In genomic region chr4:8176547-8177399, GRCh38 we compare ENCODE assay signal across 8 cellular contexts. TPM values are rescaled to one million over a fixed set of nuclear protein-coding genes. Genes with fewer than 3 reads are reported as not detected.
DNase-seq lines count a peak whose midpoint lies in the region; ATAC-seq, FAIRE-seq and TF ChIP-seq lines count a peak whose summit lies in the region.

No MANE protein-coding gene starts in this region.

- peak; percentile 54 for ATAC-seq in HG02870 (IDR thresholded peaks at IDR 0.05; ENCODE audit: unreplicated experiment)
- ATAC-seq in pancreas: peak; percentile 78 to 94 (median 88)
- ATAC-seq in GM18520 (IDR thresholded peaks at IDR 0.05; ENCODE audit: unreplicated experiment): no peak

- no peak overlapping the region for H3K27ac ChIP-seq in pancreas

- H3K36me3 Mint-ChIP-seq in activated CD4-positive, alpha-beta memory T cell treated with anti-CD3 and anti-CD28 coated beads for 36 hours: no peaks in the 10 kb centered on the region

- peaks cover 5% of the 10 kb centered on the region for H3K4me1 Mint-ChIP-seq in activated CD4-positive, alpha-beta memory T cell treated with anti-CD3 and anti-CD28 coated beads for 36 hours (ENCODE audit: low read depth)

- no peak for DNase-seq in BJ (ENCODE audit: low read depth)
- peak; percentile 81 for DNase-seq in GM13977 (ENCODE audit: low spot score)
- DNase-seq in NCI-H2081 treated with DMSO at 0.1 percent for 48 hours (lab: John Stamatoyannopoulos, UW): peak; percentile 44
- DNase-seq in activated CD4-positive, alpha-beta memory T cell treated with anti-CD3 and anti-CD28 coated beads for 36 hours: peak; percentile 64
- DNase-seq in fibroblast of pulmonary artery (ENCODE audit: low read depth): peak; percentile 76
- DNase-seq in pancreas: peak in 2 of 6 donors; percentile 59 to 82

- no peak overlapping the region for H3K4me3 Mint-ChIP-seq in activated CD4-positive, alpha-beta memory T cell treated with anti-CD3 and anti-CD28 coated beads for 36 hours

- H3K27me3 ChIP-seq in BJ (ENCODE audit: control insufficient read depth, insufficient read depth, low read length): peaks cover 18% of the 10 kb centered on the region
- no peaks in the 10 kb centered on the region for H3K27me3 ChIP-seq in pancreas

- WGBS in pancreas, 2 donors: 32 to 34% methylated on average over 17 of the region's 17 CpGs

- CTCF ChIA-PET in BJ (lab: Yijun Ruan, JAX): interaction anchor here (0.7 to 7.0 kb wide), 32 partner anchors 9 to 1189 kb away, joined by 3 to 80 read pairs (median 6); partner anchors contain the start of genes ABLIM2 and SH3TC1
- CTCF ChIA-PET in activated CD4-positive, alpha-beta memory T cell treated with anti-CD3 and anti-CD28 coated beads for 36 hours (lab: Charles Lee): interaction anchor here (0.6 to 2.2 kb wide), 30 partner anchors 9 to 739 kb away, joined by 3 to 19 read pairs (median 4); partner anchors contain the start of genes ABLIM2 and SH3TC1

- POLR2A ChIA-PET in BJ (lab: Charles Lee): interaction anchor here (0.6 to 1.0 kb wide), 2 partner anchors 9 to 15 kb away, joined by 3 read pairs; no protein-coding TSS in a partner anchor
- POLR2A ChIA-PET in activated CD4-positive, alpha-beta memory T cell treated with anti-CD3 and anti-CD28 coated beads for 36 hours (lab: Charles Lee): no interaction called here

- FAIRE-seq in pancreas (lab: Jason Lieb, UNC): no peak

- in situ Hi-C loops in GM13977 (cut with MboI; ENCODE audit: low pct_unique_long_range_greater_than_20kb, low sequenced_read_pairs, unreplicated experiment): no loop called here

- peaks cover under 1% of the 10 kb centered on the region for H3K27me3 Mint-ChIP-seq in activated CD4-positive, alpha-beta memory T cell treated with anti-CD3 and anti-CD28 coated beads for 36 hours

- peak; percentile 94 for TF ChIP-seq CTCF in BJ (IDR thresholded peaks at IDR 0.05; ENCODE audit: insufficient read depth, low read depth, low read length)
- TF ChIP-seq CTCF in GM13977 (IDR thresholded peaks at IDR 0.05; ENCODE audit: extremely low read depth, insufficient read depth, missing control alignments): peak; percentile 90
- TF ChIP-seq CTCF in fibroblast of pulmonary artery (IDR thresholded peaks at IDR 0.05; ENCODE audit: low read length, missing control alignments): peak; percentile 96
- TF ChIP-seq CTCF in pancreas (IDR thresholded peaks at IDR 0.05): peak; percentile 47 to 87 (median 64)

- H3K27ac Mint-ChIP-seq in activated CD4-positive, alpha-beta memory T cell treated with anti-CD3 and anti-CD28 coated beads for 36 hours: no peak overlapping the region

- H3K36me3 ChIP-seq in BJ (ENCODE audit: control insufficient read depth, insufficient read depth, low read length) (no peaks in the 10 kb centered on the region), pancreas (no peaks in the 10 kb centered on the region)

- intact Hi-C loops in activated CD4-positive, alpha-beta memory T cell treated with anti-CD3 and anti-CD28 coated beads for 36 hours (cut with micrococcal nuclease): loop anchor here (1.0 to 2.0 kb wide), 3 partner anchors 16 to 226 kb away; no protein-coding TSS in a partner anchor
- intact Hi-C loops in pancreas (cut with DNase I): no loop called here

- peaks cover 0 to 4% (median 2%) of the 10 kb centered on the region in 3 donors for H3K4me1 ChIP-seq in pancreas

- no peaks in the 10 kb centered on the region for H3K9me3 Mint-ChIP-seq in activated CD4-positive, alpha-beta memory T cell treated with anti-CD3 and anti-CD28 coated beads for 36 hours

- H3K4me3 ChIP-seq in BJ (ENCODE audit: low read depth, low read length): no peak overlapping the region
- no peak overlapping the region for H3K4me3 ChIP-seq in fibroblast of pulmonary artery (replicated peaks; ENCODE audit: low read depth, low read length)
- H3K4me3 ChIP-seq in pancreas: no peak overlapping the region

- H3K9me3 ChIP-seq in pancreas: no peaks in the 10 kb centered on the region

RNA-seq across cellular contexts. Expression of gene ABLIM2, which starts 18.2 kb away (rescaled TPM):
- polyA plus RNA-seq in BJ (2011; rRNA removed) (0.07 TPM in 1 of 2 replicates, not detected in the other), pancreas (10 to 100 TPM in 1 of 2 donors, 1 to 10 TPM in 1; 6.1 to 13.1 TPM)
- polyA minus RNA-seq in BJ (2011; rRNA and poly(A)+ RNA removed): not detected in 2 replicates
- under 1 TPM; 0.55 to 0.63 TPM for total RNA-seq in activated CD4-positive, alpha-beta memory T cell treated with anti-CD3 and anti-CD28 coated beads for 36 hours
- 1 to 10 TPM; 4.3 to 8.6 (median 6.0) TPM for total RNA-seq in pancreas

RNA-seq across cellular contexts. Expression of gene SH3TC1, which starts 22.3 kb away (rescaled TPM):
- polyA plus RNA-seq in BJ (2011; rRNA removed) (0.67 and 1.2 TPM in 2 replicates), pancreas (10 to 100 TPM; 23.4 to 23.6 TPM)
- polyA minus RNA-seq in BJ (2011; rRNA and poly(A)+ RNA removed): 2.0 and 4.3 TPM in 2 replicates
- total RNA-seq in activated CD4-positive, alpha-beta memory T cell treated with anti-CD3 and anti-CD28 coated beads for 36 hours: 10 to 100 TPM; 28.5 to 28.8 TPM
- total RNA-seq in pancreas: 10 to 100 TPM; 12.5 to 28.0 (median 18.1) TPM
